Comparison of ENCODE assay signal across 9 cellular contexts in genomic region chr2:46098606-46099005, GRCh38.
DNase-seq lines count a peak whose midpoint lies in the region; ATAC-seq, FAIRE-seq and TF ChIP-seq lines count a peak whose summit lies in the region.
"Had no signal": no experiment of that assay in that cellular context is flagged by ENCODE, and none has a peak within 500 bp of the region (broad histone marks: within the 10 kb centered on the region; RNA-seq: fewer than 3 reads in every experiment).

No MANE protein-coding gene starts in this region.

- FAIRE-seq in kidney (lab: Jason Lieb, UNC), result no peak

- H3K27me3 ChIP-seq in ovary, result no peaks in the 10 kb centered on the region
- H3K27me3 ChIP-seq in WERI-Rb-1 (ENCODE audit: insufficient read depth, low read depth, severe bottlenecking), result no peaks in the 10 kb centered on the region

- H3K27ac Mint-ChIP-seq in stimulated activated naive CD8-positive, alpha-beta T cell treated with anti-CD3 and anti-CD28 coated beads, Interleukin-15, amount 100 ng/mL, for 72 hours, result peak overlapping the region in 1 of 2 donors; percentile 15

- H3K9ac ChIP-seq in kidney (ENCODE audit: low read length in 2 of 2), result no peak overlapping the region

- no peak overlapping the region for H3K4me3 Mint-ChIP-seq in stimulated activated naive CD8-positive, alpha-beta T cell treated with anti-CD3 and anti-CD28 coated beads, Interleukin-15, amount 100 ng/mL, for 72 hours
- H3K4me3 Mint-ChIP-seq: IgD-negative memory B cell had no signal

- WGBS in ovary, 3 donors, result 12 to 30% (median 25%) methylated on average over 1 of the region's 1 CpG

- intact Hi-C loops in kidney (cut with DNase I), result no loop called here
- intact Hi-C loops in ovary (cut with DNase I), result no loop called here

- no peak overlapping the region for H3K4me3 ChIP-seq in kidney (ENCODE audit: low read length in 2 of 2)
- no peak overlapping the region for H3K4me3 ChIP-seq in ovary
- no peak overlapping the region for H3K4me3 ChIP-seq in WERI-Rb-1 (ENCODE audit: low read depth, low read length)

- H3K27me3 Mint-ChIP-seq in stimulated activated naive CD8-positive, alpha-beta T cell treated with anti-CD3 and anti-CD28 coated beads, Interleukin-15, amount 100 ng/mL, for 72 hours, result no peaks in the 10 kb centered on the region
- H3K27me3 Mint-ChIP-seq: IgD-negative memory B cell had no signal

- peaks cover 3 to 18% of the 10 kb centered on the region in 2 donors for H3K9me3 Mint-ChIP-seq in stimulated activated naive CD8-positive, alpha-beta T cell treated with anti-CD3 and anti-CD28 coated beads, Interleukin-15, amount 100 ng/mL, for 72 hours

- TF ChIP-seq CTCF in kidney (IDR thresholded peaks at IDR 0.05; ENCODE audit: borderline replicate concordance, extremely low read depth, insufficient read depth) (no peak), ovary (IDR thresholded peaks at IDR 0.05) (no peak), WERI-Rb-1 (IDR thresholded peaks at IDR 0.05; ENCODE audit: low read depth, low read length) (no peak)

- TF ChIP-seq POLR2A in ovary (IDR thresholded peaks at IDR 0.05), result no peak

- H3K4me1 Mint-ChIP-seq in stimulated activated naive CD8-positive, alpha-beta T cell treated with anti-CD3 and anti-CD28 coated beads, Interleukin-15, amount 100 ng/mL, for 72 hours, result peaks cover 18% of the 10 kb centered on the region

- no peaks in the 10 kb centered on the region for H3K9me3 ChIP-seq in kidney (ENCODE audit: control insufficient read depth in 1 of 2, low read length in 2 of 2)
- H3K9me3 ChIP-seq in ovary, result no peaks in the 10 kb centered on the region
- no peaks in the 10 kb centered on the region for H3K9me3 ChIP-seq in WERI-Rb-1 (ENCODE audit: severe bottlenecking)

- H3K36me3 ChIP-seq in kidney (ENCODE audit: control insufficient read depth in 1 of 2, insufficient read depth in 2 of 2, low read length in 2 of 2), result peaks cover 0 to 4% of the 10 kb centered on the region in 2 donors
- H3K36me3 ChIP-seq in ovary, result no peaks in the 10 kb centered on the region
- H3K36me3 ChIP-seq in WERI-Rb-1, result no peaks in the 10 kb centered on the region

- peak overlapping the region; percentile 81 to 90 for H3K27ac ChIP-seq in kidney (ENCODE audit: low read depth in 2 of 2, low read length in 2 of 2)
- H3K27ac ChIP-seq in ovary, result peak overlapping the region in 1 of 2 donors; percentile 65
- H3K27ac ChIP-seq in WERI-Rb-1, result no peak overlapping the region

- ATAC-seq in stimulated activated naive CD8-positive, alpha-beta T cell treated with anti-CD3 and anti-CD28 coated beads, Interleukin-15, amount 100 ng/mL, for 72 hours, result peak; percentile 97
- ATAC-seq in stimulated activated naive CD8-positive, alpha-beta T cell treated with anti-CD3 and anti-CD28 coated beads, Interleukin-15, Interleukin-2, amounts not matched to agents 100 U/mL and 50 U/mL, for 24 hours, result no peak

- peak; percentile 32 to 75 for DNase-seq in stimulated activated naive CD8-positive, alpha-beta T cell treated with anti-CD3 and anti-CD28 coated beads, Interleukin-15, amount 100 ng/mL, for 72 hours
- DNase-seq in stimulated activated naive CD8-positive, alpha-beta T cell treated with anti-CD3 and anti-CD28 coated beads, Interleukin-15, Interleukin-2, amounts not matched to agents 100 U/mL and 50 U/mL, for 24 hours, result no peak
- peak; percentile 55 for DNase-seq in amniotic epithelial cell (ENCODE audit: low read depth)
- DNase-seq in kidney, result no peak
- no peak for DNase-seq in activated effector memory CD4-positive, alpha-beta T cell treated with anti-CD3 and anti-CD28 coated beads, Interleukin-2, amount 50 U/mL, for 16 hours
- no peak for DNase-seq in ovary
- DNase-seq in WERI-Rb-1, result no peak
- DNase-seq in DMS79 treated with DMSO at 0.1 percent for 48 hours (lab: John Stamatoyannopoulos, UW), result no peak

- no peak for TF ChIP-seq EP300 in ovary (IDR thresholded peaks at IDR 0.05)

- H3K4me1 ChIP-seq in kidney (ENCODE audit: control insufficient read depth in 1 of 2, insufficient read depth in 1 of 2, low read depth in 1 of 2, low read length in 2 of 2) (peaks cover 7 to 9% of the 10 kb centered on the region in 2 donors), ovary (ENCODE audit: insufficient read depth) (peaks cover 7% of the 10 kb centered on the region)

Comparison
In these comparisons a context has a peak if more than half of its experiments do, and no peak if none do; other contexts are left out.
1. DNase-seq: peak in stimulated activated naive CD8-positive, alpha-beta T cell treated with anti-CD3 and anti-CD28 coated beads, Interleukin-15, amount 100 ng/mL, for 72 hours (2 of 2) and amniotic epithelial cell (single experiment); none in stimulated activated naive CD8-positive, alpha-beta T cell treated with anti-CD3 and anti-CD28 coated beads, Interleukin-15, Interleukin-2, amounts not matched to agents 100 U/mL and 50 U/mL, for 24 hours (single experiment), kidney (single experiment), activated effector memory CD4-positive, alpha-beta T cell treated with anti-CD3 and anti-CD28 coated beads, Interleukin-2, amount 50 U/mL, for 16 hours (single experiment), ovary (0 of 5), WERI-Rb-1 (single experiment) and DMS79 treated with DMSO at 0.1 percent for 48 hours (single experiment).